Comparison of ENCODE assay signal across 8 cellular contexts in genomic region chr11:14520086-14520901, GRCh38. TPM values are rescaled to one million over a fixed set of nuclear protein-coding genes. Genes with fewer than 3 reads are reported as not detected.
DNase-seq lines count a peak whose midpoint lies in the region; ATAC-seq and TF ChIP-seq lines count a peak whose summit lies in the region.

TSS of gene PSMA1 (minus strand) at chr11:14520386. CDS start at chr11:14520299, 87 bp downstream.

- peak; percentile 91 for ATAC-seq in GM21381 (IDR thresholded peaks at IDR 0.05; ENCODE audit: unreplicated experiment)
- ATAC-seq in activated CD8-positive, alpha-beta memory T cell treated with anti-CD3 and anti-CD28 coated beads, Interleukin-2, amount 10 ng/mL, durations not matched to agents 7 days and 5 days: peak; percentile 93

- peaks cover 29% of the 10 kb centered on the region for H3K36me3 Mint-ChIP-seq in Caco-2 (ENCODE audit: insufficient read depth, unreplicated experiment)
- H3K36me3 Mint-ChIP-seq in activated CD8-positive, alpha-beta memory T cell treated with anti-CD3 and anti-CD28 coated beads, Interleukin-2, amount 10 ng/mL, durations not matched to agents 7 days and 5 days: peaks cover 29% of the 10 kb centered on the region
- peaks cover 15% of the 10 kb centered on the region for H3K36me3 Mint-ChIP-seq in endodermal cell (ENCODE audit: low read depth)

- H3K4me1 ChIP-seq in Caco-2 (peaks cover 6% of the 10 kb centered on the region; the same call in 1 of the 2 replicates), NT2/D1 (ENCODE audit: insufficient read depth, insufficient read length) (no peaks in the 10 kb centered on the region), endodermal cell (ENCODE audit: control insufficient read depth, insufficient read depth, low read length) (no peaks in the 10 kb centered on the region)

- peak within 1 kb of the TSS; percentile 86 for H3K27ac ChIP-seq in endodermal cell (ENCODE audit: low read depth, low read length)

- H3K4me1 Mint-ChIP-seq in Caco-2 (ENCODE audit: low read depth, unreplicated experiment) (peaks cover 11% of the 10 kb centered on the region), endodermal cell (peaks cover 13% of the 10 kb centered on the region)
- H3K4me1 Mint-ChIP-seq in activated CD8-positive, alpha-beta memory T cell treated with anti-CD3 and anti-CD28 coated beads, Interleukin-2, amount 10 ng/mL, durations not matched to agents 7 days and 5 days: peaks cover 31% of the 10 kb centered on the region

- H3K9me3 Mint-ChIP-seq in Caco-2 (ENCODE audit: unreplicated experiment): no peaks in the 10 kb centered on the region
- no peaks in the 10 kb centered on the region for H3K9me3 Mint-ChIP-seq in activated CD8-positive, alpha-beta memory T cell treated with anti-CD3 and anti-CD28 coated beads, Interleukin-2, amount 10 ng/mL, durations not matched to agents 7 days and 5 days (ENCODE audit: low read depth)
- H3K9me3 Mint-ChIP-seq in endodermal cell: no peaks in the 10 kb centered on the region

- WGBS in endodermal cell (ENCODE audit: insufficient coverage in 1 of 2, insufficient read length in 1 of 2), 2 experiments: 0% methylated on average over 33 to 55 of the region's 55 CpGs

- H3K9me3 ChIP-seq in Caco-2 (no peaks in the 10 kb centered on the region), NT2/D1 (ENCODE audit: insufficient read depth, low read length) (no peaks in the 10 kb centered on the region), endodermal cell (ENCODE audit: control insufficient read depth, low read length) (no peaks in the 10 kb centered on the region)

- DNase-seq in Caco-2: peak; percentile 95 to 96
- DNase-seq in HUDEP-2 (lab: John Stamatoyannopoulos, UW; ENCODE audit: unreplicated experiment in 76 of 76): peak; percentile 33 to 93 (median 87)
- peak; percentile 89 for DNase-seq in NT2/D1 (ENCODE audit: low read depth, low spot score)
- DNase-seq in activated CD8-positive, alpha-beta memory T cell treated with anti-CD3 and anti-CD28 coated beads, Interleukin-2, amount 10 ng/mL, durations not matched to agents 7 days and 5 days: peak; percentile 98
- peak; percentile 99 for DNase-seq in endodermal cell
- DNase-seq in mesenteric fat pad (ENCODE audit: low spot score): peak; percentile 97
- DNase-seq in stimulated activated CD8-positive, alpha-beta memory T cell treated with anti-CD3 and anti-CD28 coated beads, Interleukin-15, amount 100 ng/mL, for 24 hours (ENCODE audit: low read depth): peak; percentile 74

- H3K9ac ChIP-seq in NT2/D1 (ENCODE audit: insufficient read length, low read depth) (peak within 1 kb of the TSS; percentile 92), endodermal cell (ENCODE audit: extremely low read depth, low read length, poor library complexity, severe bottlenecking) (peak within 1 kb of the TSS; percentile 96)

- H3K27me3 Mint-ChIP-seq in Caco-2 (ENCODE audit: insufficient read depth, unreplicated experiment) (no peaks in the 10 kb centered on the region), endodermal cell (ENCODE audit: insufficient read depth) (no peaks in the 10 kb centered on the region)
- no peaks in the 10 kb centered on the region for H3K27me3 Mint-ChIP-seq in activated CD8-positive, alpha-beta memory T cell treated with anti-CD3 and anti-CD28 coated beads, Interleukin-2, amount 10 ng/mL, durations not matched to agents 7 days and 5 days

- POLR2A ChIA-PET in Caco-2 (lab: Charles Lee): interaction anchor here (0.5 to 1.6 kb wide), 4 partner anchors 20 to 125 kb away, joined by 3 to 5 read pairs (median 3); partner anchors contain the start of gene PDE3B

- H3K27ac Mint-ChIP-seq in Caco-2 (ENCODE audit: unreplicated experiment) (peak within 1 kb of the TSS; percentile 96), endodermal cell (peak within 1 kb of the TSS; percentile 97)
- peak within 1 kb of the TSS; percentile 95 for H3K27ac Mint-ChIP-seq in activated CD8-positive, alpha-beta memory T cell treated with anti-CD3 and anti-CD28 coated beads, Interleukin-2, amount 10 ng/mL, durations not matched to agents 7 days and 5 days

- H3K36me3 ChIP-seq in Caco-2 (ENCODE audit: control insufficient read depth, insufficient read depth, low read length) (no peaks in the 10 kb centered on the region; the same call in none of the 2 replicates), NT2/D1 (ENCODE audit: insufficient read depth, insufficient read length, low read length) (peaks cover 28% of the 10 kb centered on the region), endodermal cell (ENCODE audit: control insufficient read depth, insufficient read depth, low read length) (peaks cover 30% of the 10 kb centered on the region)

- H3K4me3 Mint-ChIP-seq in Caco-2 (ENCODE audit: unreplicated experiment) (peak within 1 kb of the TSS; percentile 76), endodermal cell (peak within 1 kb of the TSS; percentile 98)
- H3K4me3 Mint-ChIP-seq in activated CD8-positive, alpha-beta memory T cell treated with anti-CD3 and anti-CD28 coated beads, Interleukin-2, amount 10 ng/mL, durations not matched to agents 7 days and 5 days: peak within 1 kb of the TSS; percentile 90

- TSS peak; percentile 91 for BruUV-seq in Caco-2 (replicated peaks; lab: Mats Ljungman, UMichigan)

- peak in 1 of 2 experiments; percentile 13 for TF ChIP-seq CTCF in Caco-2 (IDR thresholded peaks at IDR 0.05; ENCODE audit: insufficient read depth in 1 of 2, low read depth in 1 of 2, low read length in 1 of 2, severe bottlenecking in 1 of 2, unreplicated experiment in 1 of 2)
- peak; percentile 26 for TF ChIP-seq CTCF in endodermal cell (conservative IDR thresholded peaks at IDR 0.05)

- intact Hi-C loops in Caco-2 (cut with micrococcal nuclease; ENCODE audit: unreplicated experiment): loop anchor here (1.0 to 5.0 kb wide), 4 partner anchors 21 to 372 kb away; partner anchors contain the start of genes COPB1, CYP2R1 and PDE3B

- no peaks in the 10 kb centered on the region for H3K27me3 ChIP-seq in Caco-2 (replicated peaks; ENCODE audit: control insufficient read depth, insufficient read depth, low read length)
- no peaks in the 10 kb centered on the region for H3K27me3 ChIP-seq in NT2/D1 (ENCODE audit: insufficient read depth, insufficient read length)
- no peaks in the 10 kb centered on the region for H3K27me3 ChIP-seq in endodermal cell (ENCODE audit: control insufficient read depth, insufficient read depth, low read length, poor library complexity, severe bottlenecking)

- CTCF ChIA-PET in Caco-2 (lab: Charles Lee): no interaction called here
- CTCF ChIA-PET in activated CD8-positive, alpha-beta memory T cell treated with anti-CD3 and anti-CD28 coated beads, Interleukin-2, amount 10 ng/mL, durations not matched to agents 7 days and 5 days (lab: Charles Lee): interaction anchor here (0.7 to 2.9 kb wide), 13 partner anchors 10 to 387 kb away, joined by 3 to 26 read pairs (median 4); partner anchors contain the start of gene CYP2R1

- peak within 1 kb of the TSS; percentile 80 for H3K4me3 ChIP-seq in Caco-2 (ENCODE audit: low read depth, low read length)
- peak within 1 kb of the TSS; percentile 91 for H3K4me3 ChIP-seq in NT2/D1 (ENCODE audit: insufficient read length, low read depth)
- H3K4me3 ChIP-seq in endodermal cell (ENCODE audit: low read length): peak within 1 kb of the TSS; percentile 98

RNA-seq across cellular contexts. Expression of gene PSMA1, which starts in this region (rescaled TPM):
- total RNA-seq in Caco-2 (2022) (189 and 194 TPM in 2 replicates), endodermal cell (100 to 1,000 TPM; 171 to 214 TPM), mesenteric fat pad (158 TPM)
- 100 to 1,000 TPM; 222 to 268 TPM for total RNA-seq in activated CD8-positive, alpha-beta memory T cell treated with anti-CD3 and anti-CD28 coated beads, Interleukin-2, amount 10 ng/mL, durations not matched to agents 7 days and 5 days
- 208 TPM for polyA plus RNA-seq in endodermal cell (2013, experiment 1 of 2)
- 206 TPM for polyA plus RNA-seq in endodermal cell (2013, experiment 2 of 2)

Comparison
In these comparisons a context has a peak if more than half of its experiments do, and no peak if none do; other contexts are left out.
1. Peak in every context shown above with its lines: DNase-seq, ATAC-seq, H3K4me3 ChIP-seq and H3K27ac ChIP-seq.